In the genomic region with DNA sequence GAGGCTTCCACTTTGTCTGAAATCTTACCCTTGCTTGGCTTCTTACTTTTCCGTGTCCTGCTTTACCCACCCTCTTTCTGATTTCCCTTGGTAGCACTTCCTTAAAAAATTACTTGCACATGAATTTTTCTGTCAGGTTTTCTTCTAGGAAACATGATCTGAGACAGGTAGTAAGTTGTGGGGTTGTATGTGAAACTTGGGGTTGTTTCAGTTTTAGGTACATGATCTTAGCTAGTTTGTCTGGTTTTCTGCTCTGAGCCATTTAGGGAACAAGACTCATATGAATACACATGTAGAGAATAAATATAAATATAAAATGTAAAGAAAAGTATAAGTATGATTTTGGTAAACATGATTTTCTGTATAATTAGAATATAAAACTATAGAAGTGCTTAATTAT, we compare ENCODE assay signal across 20 cellular contexts. TPM values are rescaled to one million over a fixed set of nuclear protein-coding genes. Genes with fewer than 3 reads are reported as not detected.
A peak's percentile ranks its signal among the peaks of the same experiment; 100 is the strongest.
DNase-seq lines count a peak whose midpoint lies in the region; ATAC-seq, FAIRE-seq and TF ChIP-seq lines count a peak whose summit lies in the region.
"Had no signal": no experiment of that assay in that cellular context is flagged by ENCODE, and none has a peak within 500 bp of the region (broad histone marks: within the 10 kb centered on the region; RNA-seq: fewer than 3 reads in every experiment).

No MANE protein-coding gene starts in this region.

- no peaks in the 10 kb centered on the region for H3K27me3 Mint-ChIP-seq in neural progenitor cell (ENCODE audit: insufficient read depth, low read depth)
- H3K27me3 Mint-ChIP-seq: IgD-negative memory B cell had no signal

- POLR2A ChIA-PET in A673 (lab: Charles Lee; ENCODE audit: low non-redundant PET) = no interaction called here

- H3F3A ChIP-seq in neural progenitor cell (ENCODE audit: low read depth) = no peaks in the 10 kb centered on the region

- intact Hi-C loops in A673 (cut with micrococcal nuclease; ENCODE audit: unreplicated experiment) = no loop called here

- no peaks in the 10 kb centered on the region for H3K36me3 Mint-ChIP-seq in neural progenitor cell
- H3K36me3 Mint-ChIP-seq: IgD-negative memory B cell; natural killer cell treated with Interleukin-12 subunit alpha and Interleukin-12 subunit beta and Interleukin-15 and Interleukin-18, amount 100 ng/mL, for 72 hours had no signal

- H3K36me3 ChIP-seq in neural progenitor cell (no peaks in the 10 kb centered on the region), A673 (ENCODE audit: insufficient read depth, low read length, poor library complexity, severe bottlenecking) (no peaks in the 10 kb centered on the region)
- H3K36me3 ChIP-seq: cardiac muscle cell, heart left ventricle, upper lobe of left lung had no signal

- H3K9ac ChIP-seq in neural progenitor cell = no peak overlapping the region

- H3K27ac Mint-ChIP-seq in neural progenitor cell = no peak overlapping the region
- H3K27ac Mint-ChIP-seq: activated naive CD8-positive, alpha-beta T cell treated with anti-CD3 and anti-CD28 coated beads, Interleukin-2, amount 50 U/mL, for 24 hours; activated T-cell treated with anti-CD3 and anti-CD28 coated beads, Interleukin-2, amount 50 U/mL, for 72 hours; IgD-negative memory B cell; memory B cell; natural killer cell treated with Interleukin-12 subunit alpha and Interleukin-12 subunit beta and Interleukin-15 and Interleukin-18, amount 100 ng/mL, for 72 hours had no signal

- no TSS peak for BruUV-seq in A673 (replicated peaks; lab: Mats Ljungman, UMichigan)

- H3K4me3 ChIP-seq in neural progenitor cell = no peak overlapping the region
- H3K4me3 ChIP-seq in A673 (ENCODE audit: low read depth, low read length, poor library complexity, severe bottlenecking) = no peak overlapping the region
- H3K4me3 ChIP-seq: cardiac muscle cell, heart left ventricle, upper lobe of left lung had no signal

- CTCF ChIA-PET in A673 (lab: Charles Lee) = no interaction called here

- H2AFZ ChIP-seq in neural progenitor cell (replicated peaks) = peak overlapping the region; percentile 42

- H3K9me3 Mint-ChIP-seq in neural progenitor cell = no peaks in the 10 kb centered on the region
- H3K9me3 Mint-ChIP-seq: activated naive CD8-positive, alpha-beta T cell treated with anti-CD3 and anti-CD28 coated beads, Interleukin-2, amount 50 U/mL, for 24 hours; activated T-cell treated with anti-CD3 and anti-CD28 coated beads, Interleukin-2, amount 50 U/mL, for 72 hours; IgD-negative memory B cell; memory B cell; natural killer cell treated with Interleukin-12 subunit alpha and Interleukin-12 subunit beta and Interleukin-15 and Interleukin-18, amount 100 ng/mL, for 72 hours had no signal

- peaks cover 4% of the 10 kb centered on the region for H3K4me1 Mint-ChIP-seq in neural progenitor cell
- H3K4me1 Mint-ChIP-seq: activated naive CD8-positive, alpha-beta T cell treated with anti-CD3 and anti-CD28 coated beads, Interleukin-2, amount 50 U/mL, for 24 hours; IgD-negative memory B cell; memory B cell had no signal

- H3K27ac ChIP-seq in neural progenitor cell = no peak overlapping the region
- no peak overlapping the region for H3K27ac ChIP-seq in A673 (ENCODE audit: low read depth, low read length, poor library complexity, severe bottlenecking)
- H3K27ac ChIP-seq: cardiac muscle cell, heart left ventricle, upper lobe of left lung had no signal

- H3K4me3 Mint-ChIP-seq in neural progenitor cell = no peak overlapping the region
- H3K4me3 Mint-ChIP-seq: activated naive CD8-positive, alpha-beta T cell treated with anti-CD3 and anti-CD28 coated beads, Interleukin-2, amount 50 U/mL, for 24 hours; activated T-cell treated with anti-CD3 and anti-CD28 coated beads, Interleukin-2, amount 50 U/mL, for 72 hours; IgD-negative memory B cell; memory B cell; natural killer cell treated with Interleukin-12 subunit alpha and Interleukin-12 subunit beta and Interleukin-15 and Interleukin-18, amount 100 ng/mL, for 72 hours had no signal

- no peak for TF ChIP-seq CTCF in neural progenitor cell (IDR thresholded peaks at IDR 0.05)
- TF ChIP-seq CTCF in A673 (conservative IDR thresholded peaks at IDR 0.05; ENCODE audit: low read depth, low read length) = no peak

- peak; percentile 80 for ATAC-seq in GM21723 (IDR thresholded peaks at IDR 0.05; ENCODE audit: unreplicated experiment)
- peak; percentile 70 for ATAC-seq in HG03159 (IDR thresholded peaks at IDR 0.05; ENCODE audit: unreplicated experiment)
- ATAC-seq: activated naive CD8-positive, alpha-beta T cell treated with anti-CD3 and anti-CD28 coated beads, Interleukin-2, amount 50 U/mL, for 24 hours; activated T-cell treated with anti-CD3 and anti-CD28 coated beads, Interleukin-2, amount 50 U/mL, for 72 hours; heart left ventricle; natural killer cell treated with Interleukin-12 subunit alpha and Interleukin-12 subunit beta and Interleukin-15 and Interleukin-18, amount 100 ng/mL, for 72 hours; stimulated activated naive CD8-positive, alpha-beta T cell treated with anti-CD3 and anti-CD28 coated beads, Interleukin-15, Interleukin-2, amounts not matched to agents 100 U/mL and 50 U/mL, for 24 hours had no signal

- H3K9me3 ChIP-seq in neural progenitor cell (ENCODE audit: low read depth) = no peaks in the 10 kb centered on the region
- H3K9me3 ChIP-seq in A673 (ENCODE audit: low read depth, low read length, poor library complexity, severe bottlenecking) = no peaks in the 10 kb centered on the region
- H3K9me3 ChIP-seq: upper lobe of left lung had no signal

- H3K79me2 ChIP-seq in neural progenitor cell (ENCODE audit: low read depth) = no peaks in the 10 kb centered on the region

- H3K4me2 ChIP-seq in neural progenitor cell = no peak overlapping the region

- H3K27me3 ChIP-seq in neural progenitor cell (no peaks in the 10 kb centered on the region), A673 (replicated peaks; ENCODE audit: insufficient read depth, low read depth, low read length, poor library complexity) (no peaks in the 10 kb centered on the region)
- H3K27me3 ChIP-seq: cardiac muscle cell, upper lobe of left lung had no signal

- H3K4me1 ChIP-seq in neural progenitor cell (peaks cover 2% of the 10 kb centered on the region), A673 (ENCODE audit: insufficient read depth, low read length, poor library complexity, severe bottlenecking) (no peaks in the 10 kb centered on the region)
- H3K4me1 ChIP-seq: heart left ventricle, upper lobe of left lung had no signal

- no peaks in the 10 kb centered on the region for H4K20me1 ChIP-seq in neural progenitor cell (ENCODE audit: low read depth)

- peak; percentile 87 for FAIRE-seq in GM19239 (lab: Jason Lieb, UNC)
- FAIRE-seq: TTC549 had no signal

- DNase-seq in GM19239 (ENCODE audit: insufficient read length, low spot score) (no peak), neural progenitor cell (ENCODE audit: low spot score) (no peak), CD1c-positive myeloid dendritic cell (ENCODE audit: extremely low spot score) (no peak), A673 (ENCODE audit: low spot score) (no peak)
- DNase-seq in activated naive CD4-positive, alpha-beta T cell (lab: John Stamatoyannopoulos, UW) = no peak
- DNase-seq in activated CD4-positive, alpha-beta T cell treated with anti-CD3 and anti-CD28 coated beads, Interleukin-2, amount 50 U/mL, for 4 hours = no peak
- DNase-seq: activated naive CD8-positive, alpha-beta T cell treated with anti-CD3 and anti-CD28 coated beads, Interleukin-2, amount 50 U/mL, for 24 hours; activated T-cell treated with anti-CD3 and anti-CD28 coated beads, Interleukin-2, amount 50 U/mL, for 72 hours; GF-D8; heart left ventricle; NCI-H82; stimulated activated naive CD8-positive, alpha-beta T cell treated with anti-CD3 and anti-CD28 coated beads, Interleukin-15, Interleukin-2, amounts not matched to agents 100 U/mL and 50 U/mL, for 24 hours; upper lobe of left lung had no signal

RNA-seq across cellular contexts. Expression of a gene that starts 17.4 kb away (rescaled TPM):
- total RNA-seq in neural progenitor cell (ENCODE audit: low replicate concordance) (105 and 121 TPM in 2 replicates), A673 (2021) (53.9 and 58.8 TPM in 2 replicates)

RNA-seq across cellular contexts. Expression of a gene that starts 54.1 kb away (rescaled TPM):
- total RNA-seq in neural progenitor cell (ENCODE audit: low replicate concordance) = 31.2 and 40.7 TPM in 2 replicates
- 31.7 and 37.8 TPM in 2 replicates for total RNA-seq in A673 (2021)

RNA-seq across cellular contexts. Expression of a gene that starts 59.2 kb away (rescaled TPM):
- total RNA-seq in neural progenitor cell (ENCODE audit: low replicate concordance) (23.8 and 35.6 TPM in 2 replicates), A673 (2021) (39.9 and 44.7 TPM in 2 replicates)
